Comparison of ENCODE assay signal across 1 cellular context in genomic region chr1:151372411-151372934, GRCh38.
TF ChIP-seq lines count a peak whose summit lies in the region.

Gene SELENBP1 (minus strand): TSS chr1:151372705. CDS start chr1:151372641, 64 bp downstream.

TF ChIP-seq in HEK293, 187 proteins besides CTCF, POLR2A, EP300 and RAD21 (continued from another document and continues in another):
- TF ChIP-seq ZNF777 (tag by site-specific recombination; IDR thresholded peaks at IDR 0.05; ENCODE audit: borderline replicate concordance) (no peak), ZNF169 (tag by site-specific recombination; IDR thresholded peaks at IDR 0.05) (no peak), ZNF776 (tag by site-specific recombination; IDR thresholded peaks at IDR 0.05; ENCODE audit: borderline replicate concordance) (no peak), ZSCAN16 (tag by site-specific recombination; IDR thresholded peaks at IDR 0.05) (no peak), ZNF121 (tag by site-specific recombination; IDR thresholded peaks at IDR 0.05) (no peak), ZNF600 (tag by site-specific recombination; IDR thresholded peaks at IDR 0.05) (peak; percentile 94), ZIC2 (tag by site-specific recombination; IDR thresholded peaks at IDR 0.05) (peak; percentile 62), MYNN (tag by site-specific recombination; IDR thresholded peaks at IDR 0.05; ENCODE audit: borderline replicate concordance) (no peak), ZNF521 (tag by site-specific recombination; IDR thresholded peaks at IDR 0.05) (no peak), KLF10 (tag by site-specific recombination; IDR thresholded peaks at IDR 0.05) (peak; percentile 70; the same call in 1 of the 2 replicates), ZNF571 (tag by site-specific recombination; IDR thresholded peaks at IDR 0.05) (no peak), ZNF202 (tag by site-specific recombination; IDR thresholded peaks at IDR 0.05; ENCODE audit: borderline replicate concordance) (no peak), ZNF26 (tag by site-specific recombination; IDR thresholded peaks at IDR 0.05) (no peak), SP3 (tag by site-specific recombination; IDR thresholded peaks at IDR 0.05) (peak; percentile 72), ZBTB7A (tag by site-specific recombination; IDR thresholded peaks at IDR 0.05; ENCODE audit: low read depth) (no peak), ZNF138 (tag by site-specific recombination; IDR thresholded peaks at IDR 0.05; ENCODE audit: borderline replicate concordance) (no peak), ZNF16 (tag by site-specific recombination; IDR thresholded peaks at IDR 0.05; ENCODE audit: low read depth) (no peak), IKZF3 (tag by site-specific recombination; IDR thresholded peaks at IDR 0.05) (0 out of 2 replicates have a peak, but pooled peaks have one; percentile 63), ZNF585B (tag by site-specific recombination; IDR thresholded peaks at IDR 0.05) (no peak), ZNF174 (tag by site-specific recombination; IDR thresholded peaks at IDR 0.05) (no peak), PRDM10 (tag by site-specific recombination; IDR thresholded peaks at IDR 0.05) (peak; percentile 82), ZNF280D (tag by site-specific recombination; IDR thresholded peaks at IDR 0.05) (no peak), BCL11A (tag by site-specific recombination; IDR thresholded peaks at IDR 0.05; ENCODE audit: low read depth) (peak; percentile 78; the same call in 1 of the 2 replicates), KLF8 (tag by site-specific recombination; IDR thresholded peaks at IDR 0.05) (0 out of 2 replicates have a peak, but pooled peaks have one; percentile 51), ZNF324 (tag by site-specific recombination; IDR thresholded peaks at IDR 0.05) (peak; percentile 34; the same call in 1 of the 2 replicates), HOXA7 (CRISPR knock-in tag; IDR thresholded peaks at IDR 0.05; ENCODE audit: borderline replicate concordance) (no peak), RBAK (tag by site-specific recombination; IDR thresholded peaks at IDR 0.05) (no peak), KLF16 (tag by site-specific recombination; IDR thresholded peaks at IDR 0.05) (peak; percentile 44), ZNF707 (tag by site-specific recombination; IDR thresholded peaks at IDR 0.05) (no peak), ZNF175 (tag by site-specific recombination; IDR thresholded peaks at IDR 0.05) (no peak), ZNF335 (tag by site-specific recombination; conservative IDR thresholded peaks at IDR 0.05) (peak; percentile 72), ZNF37A (tag by site-specific recombination; IDR thresholded peaks at IDR 0.05) (no peak), ZNF239 (tag by site-specific recombination; IDR thresholded peaks at IDR 0.05) (no peak), ZNF621 (tag by site-specific recombination; IDR thresholded peaks at IDR 0.05) (no peak), ZNF692 (tag by site-specific recombination; IDR thresholded peaks at IDR 0.05) (peak; percentile 59; the same call in 1 of the 2 replicates), MZF1 (tag by site-specific recombination; IDR thresholded peaks at IDR 0.05; ENCODE audit: borderline replicate concordance) (peak; percentile 59; the same call in 1 of the 2 replicates), ZNF544 (tag by site-specific recombination; IDR thresholded peaks at IDR 0.05) (no peak), ZNF785 (tag by site-specific recombination; IDR thresholded peaks at IDR 0.05) (no peak), ZNF664 (tag by site-specific recombination; IDR thresholded peaks at IDR 0.05) (no peak), ZBTB17 (tag by site-specific recombination; IDR thresholded peaks at IDR 0.05) (peak; percentile 39; the same call in 1 of the 2 replicates), ZBTB49 (tag by site-specific recombination; IDR thresholded peaks at IDR 0.05; ENCODE audit: low read depth) (no peak), ZNF23 (tag by site-specific recombination; IDR thresholded peaks at IDR 0.05; ENCODE audit: borderline replicate concordance) (no peak), ZNF274 (IDR thresholded peaks at IDR 0.05; ENCODE audit: low read length) (no peak), ZNF274 (tag by site-specific recombination; IDR thresholded peaks at IDR 0.05; ENCODE audit: borderline replicate concordance) (no peak), PBX3 (CRISPR knock-in tag; IDR thresholded peaks at IDR 0.05) (no peak), PRDM2 (tag by site-specific recombination; IDR thresholded peaks at IDR 0.05; ENCODE audit: borderline replicate concordance) (no peak), ZNF654 (tag by site-specific recombination; IDR thresholded peaks at IDR 0.05; ENCODE audit: low read depth) (no peak), ZSCAN23 (tag by site-specific recombination; IDR thresholded peaks at IDR 0.05) (no peak)
